12 cellular contexts compared by ENCODE assay signal in the genomic region with DNA sequence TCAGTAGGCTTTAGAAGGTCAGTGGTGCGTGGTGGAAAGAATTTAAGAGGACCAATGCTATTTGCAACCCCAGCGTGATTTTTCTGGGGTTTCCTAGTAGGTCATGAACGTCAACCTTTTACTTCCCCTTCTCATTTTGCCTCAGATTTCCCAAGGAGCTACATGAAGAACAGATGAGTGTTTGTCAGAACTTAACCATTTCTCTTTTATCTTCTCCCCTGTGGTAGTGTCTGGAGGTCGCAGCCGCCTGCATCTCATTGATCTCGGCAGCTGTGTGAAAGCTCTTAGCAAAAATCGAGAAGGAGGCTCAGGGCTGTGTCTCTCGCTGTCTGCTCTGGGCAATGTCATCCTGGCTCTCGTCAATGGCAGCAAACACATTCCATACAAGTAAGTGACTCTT.
DNase-seq lines count a peak whose midpoint lies in the region; ATAC-seq and TF ChIP-seq lines count a peak whose summit lies in the region.
"Had no signal": no experiment of that assay in that cellular context is flagged by ENCODE, and none has a peak within 500 bp of the region (broad histone marks: within the 10 kb centered on the region; RNA-seq: fewer than 3 reads in every experiment).

No MANE protein-coding gene starts in this region.

- TF ChIP-seq POLR2A in transverse colon (IDR thresholded peaks at IDR 0.05) = no peak

- DNase-seq in iPS-NIHi7 (ENCODE audit: extremely low spot score) (no peak), transverse colon (no peak), OCI-M1 (lab: John Stamatoyannopoulos, UW) (no peak)
- DNase-seq: dermis blood vessel endothelial cell; foreskin keratinocyte; naive thymus-derived CD8-positive, alpha-beta T cell; NCI-H82 had no signal

- no peaks in the 10 kb centered on the region for H3K4me1 ChIP-seq in mesodermal cell (ENCODE audit: control insufficient read depth, insufficient read depth, low read length, poor library complexity, severe bottlenecking)
- no peaks in the 10 kb centered on the region for H3K4me1 ChIP-seq in transverse colon
- H3K4me1 ChIP-seq: foreskin keratinocyte, vagina had no signal

- no peaks in the 10 kb centered on the region for H3K27me3 ChIP-seq in transverse colon
- H3K27me3 ChIP-seq: foreskin keratinocyte, vagina had no signal

- ATAC-seq in GM18867 (IDR thresholded peaks at IDR 0.05; ENCODE audit: unreplicated experiment) = peak; percentile 56
- ATAC-seq in GM21515 (IDR thresholded peaks at IDR 0.05; ENCODE audit: unreplicated experiment) = peak; percentile 59
- peak; percentile 47 for ATAC-seq in HG03108 (IDR thresholded peaks at IDR 0.05; ENCODE audit: unreplicated experiment)
- ATAC-seq: foreskin keratinocyte; naive thymus-derived CD8-positive, alpha-beta T cell had no signal

- WGBS in mesodermal cell (ENCODE audit: insufficient coverage in 2 of 2), 2 experiments = 70 to 100% methylated on average over 1 to 6 of the region's 9 CpGs
- WGBS in transverse colon (ENCODE audit: low coverage in 1 of 2), 2 donors = 42 to 76% methylated on average over 2 to 9 of the region's 9 CpGs

- in situ Hi-C loops in transverse colon (cut with MboI; ENCODE audit: low pct_ligation_motif_present in 1 of 4, low pct_unique_long_range_greater_than_20kb in 1 of 4, low sequenced_read_pairs in 3 of 4) = no loop called here

- no peak for TF ChIP-seq EP300 in transverse colon (IDR thresholded peaks at IDR 0.05; ENCODE audit: low read depth)

- no peaks in the 10 kb centered on the region for H3K36me3 ChIP-seq in mesodermal cell (ENCODE audit: control insufficient read depth, insufficient read depth, low read length)
- H3K36me3 ChIP-seq in transverse colon = no peaks in the 10 kb centered on the region
- H3K36me3 ChIP-seq: vagina had no signal

- H3K4me3 ChIP-seq in mesodermal cell (ENCODE audit: extremely low read depth, insufficient read depth, low read length, poor library complexity, severe bottlenecking) (no peak overlapping the region), transverse colon (no peak overlapping the region)
- H3K4me3 ChIP-seq: vagina had no signal

- H3K9me3 ChIP-seq in mesodermal cell (ENCODE audit: control insufficient read depth, low read length) (peaks cover 11% of the 10 kb centered on the region), transverse colon (peaks cover 8 to 16% of the 10 kb centered on the region in 2 donors)
- H3K9me3 ChIP-seq: vagina had no signal

- no peak for TF ChIP-seq CTCF in transverse colon (IDR thresholded peaks at IDR 0.05)

- H3K27ac ChIP-seq in mesodermal cell (ENCODE audit: low read depth, low read length, severe bottlenecking) = peak overlapping the region; percentile 41
- no peak overlapping the region for H3K27ac ChIP-seq in transverse colon
- H3K27ac ChIP-seq: foreskin keratinocyte, vagina had no signal

- intact Hi-C loops in transverse colon (cut with DNase I; ENCODE audit: low total_unique reads) = no loop called here
